Comparison of ENCODE assay signal across 23 cellular contexts in genomic region chr16:8716592-8716991, GRCh38. TPM values are rescaled to one million over a fixed set of nuclear protein-coding genes. Genes with fewer than 3 reads are reported as not detected.
DNase-seq lines count a peak whose midpoint lies in the region; ATAC-seq and TF ChIP-seq lines count a peak whose summit lies in the region.
"Had no signal": no experiment of that assay in that cellular context is flagged by ENCODE, and none has a peak within 500 bp of the region (broad histone marks: within the 10 kb centered on the region; RNA-seq: fewer than 3 reads in every experiment).

No MANE protein-coding gene starts in this region.

- H3K56ac ChIP-seq in IMR-90 (ENCODE audit: extremely low read depth, insufficient read depth, low read length), result no peak overlapping the region

- H3K9me1 ChIP-seq in IMR-90 (ENCODE audit: insufficient read depth, low read length), result no peaks in the 10 kb centered on the region

- intact Hi-C loops in IMR-90 (cut with micrococcal nuclease) (no loop called here), upper lobe of right lung (cut with DNase I) (no loop called here), thyroid gland (cut with DNase I) (no loop called here)

- peak; percentile 57 for ATAC-seq in IMR-90 (ENCODE audit: low read depth)
- no peak for ATAC-seq in upper lobe of right lung
- no peak for ATAC-seq in HG03108 (IDR thresholded peaks at IDR 0.05; ENCODE audit: unreplicated experiment)
- ATAC-seq: activated CD4-positive, alpha-beta T cell treated with anti-CD3 and anti-CD28 coated beads for 36 hours; pancreas; sciatic nerve; stimulated activated naive CD8-positive, alpha-beta T cell treated with anti-CD3 and anti-CD28 coated beads, Interleukin-15, Interleukin-2, amounts not matched to agents 100 U/mL and 50 U/mL, for 24 hours had no signal

- H3K18ac ChIP-seq in IMR-90 (ENCODE audit: low read depth, low read length), result no peak overlapping the region

- no peak overlapping the region for H4K8ac ChIP-seq in IMR-90 (ENCODE audit: low read depth in 2 of 2, low read length in 2 of 2)

- H3K79me1 ChIP-seq in IMR-90 (ENCODE audit: low read depth in 1 of 2, low read length in 2 of 2), result no peaks in the 10 kb centered on the region

- H3K27ac ChIP-seq in IMR-90 (ENCODE audit: insufficient read depth, low read length) (no peak overlapping the region), RWPE1 (peak overlapping the region; percentile 71), fibroblast of lung (ENCODE audit: insufficient read depth, low read length) (no peak overlapping the region), upper lobe of right lung (no peak overlapping the region), thyroid gland (no peak overlapping the region)
- H3K27ac ChIP-seq: brain microvascular endothelial cell, pancreas, Peyer's patch, tibial nerve had no signal

- 49% methylated on average over 4 of the region's 10 CpGs; no CpG with 5 or more reads in 1 of the 2 experiments for WGBS in IMR-90 (ENCODE audit: extremely low coverage in 2 of 2, insufficient read length in 1 of 2), 2 experiments
- 85 to 90% methylated on average over 10 of the region's 10 CpGs for WGBS in thyroid gland, 2 donors

- H3K4me3 ChIP-seq in IMR-90 (ENCODE audit: insufficient read depth, low read depth, low read length) (no peak overlapping the region), fibroblast of lung (replicated peaks in 1 of 4; ENCODE audit: control extremely low read depth in 1 of 4, insufficient read depth in 1 of 4, low read depth in 3 of 4, low read length in 4 of 4) (no peak overlapping the region), upper lobe of right lung (no peak overlapping the region), thyroid gland (replicated peaks in 1 of 3) (no peak overlapping the region)
- H3K4me3 ChIP-seq: lung, pancreas, Peyer's patch, tibial nerve had no signal

- no peaks in the 10 kb centered on the region for H3K79me2 ChIP-seq in fibroblast of lung (ENCODE audit: control insufficient read depth, insufficient read depth, low read length)

- TF ChIP-seq CTCF in IMR-90 (conservative IDR thresholded peaks at IDR 0.05; ENCODE audit: low read depth, low read length) (no peak), RWPE1 (conservative IDR thresholded peaks at IDR 0.05; ENCODE audit: low read depth) (no peak), fibroblast of lung (conservative IDR thresholded peaks at IDR 0.05 in 1 of 2, IDR thresholded peaks at IDR 0.05 in 1 of 2; ENCODE audit: low read depth in 1 of 2, low read length in 2 of 2) (no peak), upper lobe of right lung (IDR thresholded peaks at IDR 0.05) (no peak), thyroid gland (IDR thresholded peaks at IDR 0.05) (no peak)

- H3K4me2 ChIP-seq in IMR-90 (ENCODE audit: low read depth, low read length) (no peak overlapping the region), fibroblast of lung (ENCODE audit: extremely low read depth, insufficient read depth, low read length) (no peak overlapping the region)

- H2AK5ac ChIP-seq in IMR-90 (ENCODE audit: low read depth, low read length), result no peak overlapping the region

- CTCF ChIA-PET in IMR-90 (lab: Yijun Ruan, JAX), result no interaction called here
- CTCF ChIA-PET in RWPE1 (lab: Yijun Ruan, JAX), result no interaction called here

- dilution Hi-C loops in IMR-90 (cut with HindIII; ENCODE audit: low sequenced_read_pairs, unreplicated experiment), result no loop called here

- H4K91ac ChIP-seq in IMR-90 (ENCODE audit: insufficient read depth, low read depth, low read length), result no peak overlapping the region

- in situ Hi-C loops in IMR-90 (cut with MboI; ENCODE audit: low sequenced_read_pairs), result no loop called here

- TF ChIP-seq POLR2A in IMR-90 (IDR thresholded peaks at IDR 0.05; ENCODE audit: low read depth, low read length), result no peak
- no peak for TF ChIP-seq POLR2A in thyroid gland (IDR thresholded peaks at IDR 0.05)

- H3K4me1 ChIP-seq in IMR-90 (ENCODE audit: control insufficient read depth, insufficient read depth, low read length) (no peaks in the 10 kb centered on the region), fibroblast of lung (ENCODE audit: control insufficient read depth, extremely low read depth, insufficient read depth, low read length) (no peaks in the 10 kb centered on the region), upper lobe of right lung (no peaks in the 10 kb centered on the region), thyroid gland (peaks cover 6 to 23% of the 10 kb centered on the region in 2 donors)

- H3K27me3 ChIP-seq in IMR-90 (ENCODE audit: control insufficient read depth, insufficient read depth, low read length), result peaks cover 9% of the 10 kb centered on the region
- H3K27me3 ChIP-seq in fibroblast of lung (ENCODE audit: control insufficient read depth, insufficient read depth, low read length), result no peaks in the 10 kb centered on the region
- no peaks in the 10 kb centered on the region for H3K27me3 ChIP-seq in upper lobe of right lung
- H3K27me3 ChIP-seq in thyroid gland, result no peaks in the 10 kb centered on the region
- H3K27me3 ChIP-seq: brain microvascular endothelial cell, pancreas, Peyer's patch, tibial nerve had no signal

- H2AK9ac ChIP-seq in IMR-90 (replicated peaks; ENCODE audit: low read depth, low read length, poor library complexity), result no peak overlapping the region

- H2AFZ ChIP-seq in IMR-90 (replicated peaks; ENCODE audit: low read length, poor library complexity) (no peak overlapping the region), fibroblast of lung (ENCODE audit: low read length) (no peak overlapping the region)

- H3K4ac ChIP-seq in IMR-90 (ENCODE audit: low read depth, low read length), result no peak overlapping the region

- H2BK5ac ChIP-seq in IMR-90 (ENCODE audit: low read depth, low read length, poor library complexity, severe bottlenecking), result no peak overlapping the region

- TF ChIP-seq RAD21 in IMR-90 (IDR thresholded peaks at IDR 0.05; ENCODE audit: low read length), result no peak

- H3K9ac ChIP-seq in IMR-90 (ENCODE audit: low read depth, low read length) (no peak overlapping the region), fibroblast of lung (ENCODE audit: insufficient read depth, low read length) (no peak overlapping the region)

- BruUV-seq in IMR-90 (replicated peaks; lab: Mats Ljungman, UMichigan), result no TSS peak

- POLR2A ChIA-PET in IMR-90 (lab: Charles Lee; ENCODE audit: unreplicated experiment), result no interaction called here
- POLR2A ChIA-PET in RWPE1 (lab: Yijun Ruan, JAX; ENCODE audit: low non-redundant PET), result no interaction called here

- H2BK15ac ChIP-seq in IMR-90 (ENCODE audit: low read depth, low read length), result no peak overlapping the region

- H4K20me1 ChIP-seq in IMR-90 (ENCODE audit: insufficient read depth, low read length), result no peaks in the 10 kb centered on the region
- H4K20me1 ChIP-seq in fibroblast of lung (ENCODE audit: control insufficient read depth, extremely low read depth, insufficient read depth, low read length), result no peaks in the 10 kb centered on the region

- H3K36me3 ChIP-seq in IMR-90 (ENCODE audit: control insufficient read depth, insufficient read depth, low read length) (no peaks in the 10 kb centered on the region), fibroblast of lung (ENCODE audit: control insufficient read depth, insufficient read depth, low read length) (no peaks in the 10 kb centered on the region), upper lobe of right lung (no peaks in the 10 kb centered on the region), thyroid gland (no peaks in the 10 kb centered on the region)
- H3K36me3 ChIP-seq: brain microvascular endothelial cell, pancreas, Peyer's patch had no signal

- no peak overlapping the region for H3K23ac ChIP-seq in IMR-90 (ENCODE audit: low read depth, low read length)

- H2BK120ac ChIP-seq in IMR-90 (ENCODE audit: low read depth, low read length), result no peak overlapping the region

- H2BK20ac ChIP-seq in IMR-90 (ENCODE audit: low read depth, low read length), result no peak overlapping the region

- H3K14ac ChIP-seq in IMR-90 (replicated peaks; ENCODE audit: low read depth, low read length), result no peak overlapping the region

- peaks cover 5% of the 10 kb centered on the region; the same call in 1 of the 2 replicates for H3K9me3 ChIP-seq in IMR-90 (ENCODE audit: control insufficient read depth, insufficient read depth, low read length)
- H3K9me3 ChIP-seq in fibroblast of lung (ENCODE audit: control insufficient read depth, insufficient read depth, low read depth, low read length), result no peaks in the 10 kb centered on the region
- no peaks in the 10 kb centered on the region for H3K9me3 ChIP-seq in upper lobe of right lung
- no peaks in the 10 kb centered on the region for H3K9me3 ChIP-seq in thyroid gland
- H3K9me3 ChIP-seq: pancreas had no signal

- no peak overlapping the region for H4K5ac ChIP-seq in IMR-90 (ENCODE audit: low read depth, low read length)

- DNase-seq in DMS153 treated with DMSO at 0.1 percent for 48 hours (lab: John Stamatoyannopoulos, UW; ENCODE audit: unreplicated experiment) (peak; percentile 12), IMR-90 (peak; percentile 57), RWPE1 (ENCODE audit: low spot score) (peak; percentile 93), fibroblast of lung (ENCODE audit: low read depth in 2 of 2) (peak; percentile 1 to 43), upper lobe of right lung (no peak), UCSD-AML1 (lab: John Stamatoyannopoulos, UW; ENCODE audit: unreplicated experiment) (no peak), thyroid gland (no peak)
- DNase-seq: activated CD4-positive, alpha-beta T cell treated with anti-CD3 and anti-CD28 coated beads for 36 hours; brain microvascular endothelial cell; CD4-positive, alpha-beta memory T cell; EL; hippocampal formation; islet precursor cell; NCI-H2081; pancreas; Peyer's patch; stimulated activated CD4-positive, alpha-beta T cell treated with anti-CD3 and anti-CD28 coated beads, Interleukin-1b, Interleukin-23, amount 100 ng/mL, for 48 hours; stimulated activated naive CD8-positive, alpha-beta T cell treated with anti-CD3 and anti-CD28 coated beads, Interleukin-15, Interleukin-2, amounts not matched to agents 100 U/mL and 50 U/mL, for 24 hours; SW 1271 had no signal

RNA-seq across cellular contexts. Expression of gene ABAT, which starts 42.2 kb away (rescaled TPM):
- total RNA-seq in IMR-90 (2012; rRNA removed) (4.4 and 4.5 TPM in 2 replicates), fibroblast of lung (1.3 and 1.8 TPM in 2 replicates), upper lobe of right lung (9.8 TPM), thyroid gland (10 to 100 TPM; 10.9 to 53.7 (median 35.9) TPM)
- polyA plus RNA-seq in IMR-90 (2012; rRNA removed) (6.1 and 6.9 TPM in 2 replicates), fibroblast of lung (1.8 and 2.2 TPM in 2 replicates)
- polyA plus RNA-seq in IMR-90 (2012; cell fraction: cytosol; rRNA removed), result 3.0 and 4.0 TPM in 2 replicates
- 3.9 and 7.6 TPM in 2 replicates for polyA plus RNA-seq in IMR-90 (2012; cell fraction: nucleus; rRNA removed; ENCODE audit: low replicate concordance)
- 1.4 and 1.7 TPM in 2 replicates for polyA plus RNA-seq in fibroblast of lung (2012)
- polyA minus RNA-seq in fibroblast of lung (ENCODE audit: low replicate concordance), result 1.5 and 1.6 TPM in 2 replicates

Comparison
In these comparisons a context has a peak if more than half of its experiments do, and no peak if none do; other contexts are left out.
1. DNase-seq: peak in DMS153 treated with DMSO at 0.1 percent for 48 hours (single experiment), IMR-90 (single experiment), RWPE1 (single experiment) and fibroblast of lung (2 of 2); none in upper lobe of right lung (single experiment), UCSD-AML1 (single experiment) and thyroid gland (0 of 2).